ENCODE assay signal across 14 cellular contexts in genomic region chr3:80233576-80233975, GRCh38.
"Had no signal": no experiment of that assay in that cellular context is flagged by ENCODE, and none has a peak within 500 bp of the region (broad histone marks: within the 10 kb centered on the region; RNA-seq: fewer than 3 reads in every experiment).

No MANE protein-coding gene starts in this region.

- H3K4me1 ChIP-seq: gastroesophageal sphincter, parathyroid adenoma had no signal

- H3K4me1 Mint-ChIP-seq: activated CD4-positive, alpha-beta memory T cell treated with anti-CD3 and anti-CD28 coated beads, Interleukin-2, amount 10 ng/mL, durations not matched to agents 7 days and 5 days; activated naive CD8-positive, alpha-beta T cell treated with anti-CD3 and anti-CD28 coated beads, Interleukin-2, amount 10 ng/mL, durations not matched to agents 7 days and 5 days had no signal

- H3K36me3 ChIP-seq: cardiac muscle cell, gastroesophageal sphincter had no signal

- H3K36me3 Mint-ChIP-seq: activated naive CD8-positive, alpha-beta T cell treated with anti-CD3 and anti-CD28 coated beads, Interleukin-2, amount 10 ng/mL, durations not matched to agents 7 days and 5 days; mesothelial cell of epicardium had no signal

- H3K4me3 Mint-ChIP-seq: activated CD4-positive, alpha-beta memory T cell treated with anti-CD3 and anti-CD28 coated beads, Interleukin-2, amount 10 ng/mL, durations not matched to agents 7 days and 5 days; activated naive CD8-positive, alpha-beta T cell treated with anti-CD3 and anti-CD28 coated beads, Interleukin-2, amount 10 ng/mL, durations not matched to agents 7 days and 5 days; activated T-cell treated with anti-CD3 and anti-CD28 coated beads, Interleukin-2, amount 50 U/mL, for 72 hours; mesothelial cell of epicardium; neural crest cell had no signal

- DNase-seq: activated CD4-positive, alpha-beta memory T cell treated with anti-CD3 and anti-CD28 coated beads, Interleukin-2, amount 10 ng/mL, durations not matched to agents 7 days and 5 days; activated CD4-positive, alpha-beta T cell treated with anti-CD3 and anti-CD28 coated beads for 1 hour; activated CD8-positive, alpha-beta memory T cell treated with anti-CD3 and anti-CD28 coated beads, Interleukin-2, amount 50 U/mL, for 4 hours; activated gamma-delta T cell treated with Interleukin-2 at 50 U/mL for 16 hours; activated naive CD8-positive, alpha-beta T cell treated with anti-CD3 and anti-CD28 coated beads, Interleukin-2, amount 10 ng/mL, durations not matched to agents 7 days and 5 days; activated T-cell treated with anti-CD3 and anti-CD28 coated beads, Interleukin-2, amount 50 U/mL, for 72 hours; anterior cingulate cortex had no signal

- H3K27me3 ChIP-seq: cardiac muscle cell, gastroesophageal sphincter, hepatocyte had no signal

- H3K27me3 Mint-ChIP-seq: activated CD4-positive, alpha-beta memory T cell treated with anti-CD3 and anti-CD28 coated beads, Interleukin-2, amount 10 ng/mL, durations not matched to agents 7 days and 5 days; activated naive CD8-positive, alpha-beta T cell treated with anti-CD3 and anti-CD28 coated beads, Interleukin-2, amount 10 ng/mL, durations not matched to agents 7 days and 5 days had no signal

- H3K4me3 ChIP-seq: cardiac muscle cell, gastroesophageal sphincter, hepatocyte, smooth muscle cell had no signal

- H3K27ac Mint-ChIP-seq: activated CD4-positive, alpha-beta memory T cell treated with anti-CD3 and anti-CD28 coated beads, Interleukin-2, amount 10 ng/mL, durations not matched to agents 7 days and 5 days; activated naive CD8-positive, alpha-beta T cell treated with anti-CD3 and anti-CD28 coated beads, Interleukin-2, amount 10 ng/mL, durations not matched to agents 7 days and 5 days; activated T-cell treated with anti-CD3 and anti-CD28 coated beads, Interleukin-2, amount 50 U/mL, for 72 hours; mesothelial cell of epicardium had no signal

- H3K9me3 ChIP-seq: gastroesophageal sphincter had no signal

- ATAC-seq: activated T-cell treated with anti-CD3 and anti-CD28 coated beads, Interleukin-2, amount 50 U/mL, for 72 hours; gastroesophageal sphincter had no signal

- H3K27ac ChIP-seq: cardiac muscle cell, gastroesophageal sphincter, hepatocyte, parathyroid adenoma had no signal
